Comparison of ENCODE assay signal across 8 cellular contexts in the genomic region with DNA sequence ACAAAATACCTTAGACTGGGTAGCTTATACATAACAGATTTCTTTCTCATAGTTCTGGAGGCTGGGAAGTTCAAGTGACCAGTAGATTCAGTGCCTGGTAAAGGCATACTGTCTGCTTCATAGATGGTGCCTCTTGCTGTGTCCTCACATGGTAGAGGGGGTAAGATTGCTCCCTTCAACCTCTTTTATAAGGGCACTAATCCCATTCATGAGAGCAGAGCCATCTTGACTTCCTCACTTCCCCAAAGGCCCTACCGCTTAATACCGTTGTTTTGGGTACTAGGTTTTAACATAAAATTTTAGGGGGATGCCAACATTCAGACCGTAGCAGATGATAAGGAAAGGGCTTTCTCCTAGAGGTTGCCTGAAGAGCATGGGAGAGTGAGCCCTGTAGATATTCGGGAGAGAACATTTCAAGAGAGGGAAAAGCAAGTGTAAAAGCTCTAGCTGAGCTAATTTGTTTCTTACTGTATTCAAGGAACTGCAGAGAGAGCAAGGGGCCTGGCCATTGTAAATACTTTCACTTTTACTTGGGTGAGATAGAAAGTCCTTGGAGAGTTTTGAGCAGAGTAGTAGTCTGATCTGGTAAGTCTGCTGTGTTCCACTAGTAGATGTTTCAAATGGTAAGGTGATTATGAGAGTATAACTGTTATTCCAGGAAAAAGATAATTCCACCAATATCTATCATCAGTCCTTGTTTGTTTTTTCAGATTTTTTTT. TPM values are rescaled to one million over a fixed set of nuclear protein-coding genes. Genes with fewer than 3 reads are reported as not detected.
DNase-seq lines count a peak whose midpoint lies in the region; ATAC-seq and TF ChIP-seq lines count a peak whose summit lies in the region.

No MANE protein-coding gene starts in this region.

- H3K27ac Mint-ChIP-seq in activated naive CD4-positive, alpha-beta T cell treated with anti-CD3 and anti-CD28 coated beads, Interleukin-2, amount 10 ng/mL, durations not matched to agents 7 days and 5 days: peak overlapping the region; percentile 81
- H3K27ac Mint-ChIP-seq in activated T-helper 1 cell treated with anti-CD3 and anti-CD28 coated beads, Interleukin-12 subunit alpha, Interleukin-12 subunit beta, Interleukin-2, Interleukin-4 antibody, amounts not matched to agents 30 ng/mL and 10 ng/mL and 1 ng/mL, durations not matched to agents 14 hours and 24 hours and 36 hours: peak overlapping the region; percentile 46
- H3K27ac Mint-ChIP-seq in osteocyte (ENCODE audit: unreplicated experiment): peak overlapping the region; percentile 92

- H3K27me3 Mint-ChIP-seq in activated naive CD4-positive, alpha-beta T cell treated with anti-CD3 and anti-CD28 coated beads, Interleukin-2, amount 10 ng/mL, durations not matched to agents 7 days and 5 days: no peaks in the 10 kb centered on the region
- no peaks in the 10 kb centered on the region for H3K27me3 Mint-ChIP-seq in activated T-helper 1 cell treated with anti-CD3 and anti-CD28 coated beads, Interleukin-12 subunit alpha, Interleukin-12 subunit beta, Interleukin-2, Interleukin-4 antibody, amounts not matched to agents 30 ng/mL and 10 ng/mL and 1 ng/mL, durations not matched to agents 14 hours and 24 hours and 36 hours (ENCODE audit: insufficient read depth)
- H3K27me3 Mint-ChIP-seq in osteocyte (ENCODE audit: unreplicated experiment): no peaks in the 10 kb centered on the region

- H3K36me3 Mint-ChIP-seq in activated naive CD4-positive, alpha-beta T cell treated with anti-CD3 and anti-CD28 coated beads, Interleukin-2, amount 10 ng/mL, durations not matched to agents 7 days and 5 days: peaks cover 9% of the 10 kb centered on the region
- peaks cover 2% of the 10 kb centered on the region for H3K36me3 Mint-ChIP-seq in activated T-helper 1 cell treated with anti-CD3 and anti-CD28 coated beads, Interleukin-12 subunit alpha, Interleukin-12 subunit beta, Interleukin-2, Interleukin-4 antibody, amounts not matched to agents 30 ng/mL and 10 ng/mL and 1 ng/mL, durations not matched to agents 14 hours and 24 hours and 36 hours (ENCODE audit: low read depth)
- no peaks in the 10 kb centered on the region for H3K36me3 Mint-ChIP-seq in osteocyte (ENCODE audit: unreplicated experiment)

- peak; percentile 22 for DNase-seq in activated naive CD4-positive, alpha-beta T cell treated with anti-CD3 and anti-CD28 coated beads, Interleukin-2, amount 10 ng/mL, durations not matched to agents 7 days and 5 days
- DNase-seq in activated naive CD4-positive, alpha-beta T cell treated with anti-CD3 and anti-CD28 coated beads, Interleukin-2, amount 50 U/mL, for 16 hours: no peak
- DNase-seq in activated T-helper 1 cell treated with anti-CD3 and anti-CD28 coated beads, Interleukin-12 subunit alpha, Interleukin-12 subunit beta, Interleukin-2, Interleukin-4 antibody, amounts not matched to agents 30 ng/mL and 10 ng/mL and 1 ng/mL, durations not matched to agents 14 hours and 24 hours and 36 hours (ENCODE audit: low spot score): no peak
- no peak for DNase-seq in osteocyte (ENCODE audit: extremely low spot score, unreplicated experiment)
- no peak for DNase-seq in midbrain (lab: John Stamatoyannopoulos, UW)
- no peak for DNase-seq in DMS79 (lab: John Stamatoyannopoulos, UW)
- no peak for DNase-seq in MG63

- no peak overlapping the region for H3K4me3 Mint-ChIP-seq in activated naive CD4-positive, alpha-beta T cell treated with anti-CD3 and anti-CD28 coated beads, Interleukin-2, amount 10 ng/mL, durations not matched to agents 7 days and 5 days
- no peak overlapping the region for H3K4me3 Mint-ChIP-seq in activated T-helper 1 cell treated with anti-CD3 and anti-CD28 coated beads, Interleukin-12 subunit alpha, Interleukin-12 subunit beta, Interleukin-2, Interleukin-4 antibody, amounts not matched to agents 30 ng/mL and 10 ng/mL and 1 ng/mL, durations not matched to agents 14 hours and 24 hours and 36 hours
- H3K4me3 Mint-ChIP-seq in osteocyte (ENCODE audit: unreplicated experiment): peak overlapping the region; percentile 56

- peaks cover 15% of the 10 kb centered on the region for H3K4me1 Mint-ChIP-seq in activated naive CD4-positive, alpha-beta T cell treated with anti-CD3 and anti-CD28 coated beads, Interleukin-2, amount 10 ng/mL, durations not matched to agents 7 days and 5 days
- peaks cover 13% of the 10 kb centered on the region for H3K4me1 Mint-ChIP-seq in activated T-helper 1 cell treated with anti-CD3 and anti-CD28 coated beads, Interleukin-12 subunit alpha, Interleukin-12 subunit beta, Interleukin-2, Interleukin-4 antibody, amounts not matched to agents 30 ng/mL and 10 ng/mL and 1 ng/mL, durations not matched to agents 14 hours and 24 hours and 36 hours (ENCODE audit: low read depth)
- H3K4me1 Mint-ChIP-seq in osteocyte (ENCODE audit: unreplicated experiment): peaks cover 58% of the 10 kb centered on the region

- CTCF ChIA-PET in activated naive CD4-positive, alpha-beta T cell treated with anti-CD3 and anti-CD28 coated beads, Interleukin-2, amount 10 ng/mL, durations not matched to agents 7 days and 5 days (lab: Charles Lee): interaction anchor here (1.0 kb wide), 1 partner anchor 16 kb away, joined by 3 read pairs; no protein-coding TSS in a partner anchor

- ATAC-seq in HG03060 (IDR thresholded peaks at IDR 0.05; ENCODE audit: low read depth, unreplicated experiment): peak; percentile 89

- peaks cover 5% of the 10 kb centered on the region; the same call in 1 of the 2 replicates for H3K36me3 ChIP-seq in MG63

- H3K9me3 ChIP-seq in MG63: no peaks in the 10 kb centered on the region; the same call in 1 of the 2 replicates

- H3K27me3 ChIP-seq in MG63: no peaks in the 10 kb centered on the region

- H3K4me3 ChIP-seq in MG63: no peak overlapping the region

- H3K9me3 Mint-ChIP-seq in activated naive CD4-positive, alpha-beta T cell treated with anti-CD3 and anti-CD28 coated beads, Interleukin-2, amount 10 ng/mL, durations not matched to agents 7 days and 5 days: no peaks in the 10 kb centered on the region
- no peaks in the 10 kb centered on the region for H3K9me3 Mint-ChIP-seq in activated T-helper 1 cell treated with anti-CD3 and anti-CD28 coated beads, Interleukin-12 subunit alpha, Interleukin-12 subunit beta, Interleukin-2, Interleukin-4 antibody, amounts not matched to agents 30 ng/mL and 10 ng/mL and 1 ng/mL, durations not matched to agents 14 hours and 24 hours and 36 hours
- H3K9me3 Mint-ChIP-seq in osteocyte (ENCODE audit: unreplicated experiment): no peaks in the 10 kb centered on the region

- intact Hi-C loops in activated T-helper 1 cell treated with anti-CD3 and anti-CD28 coated beads, Interleukin-12 subunit alpha, Interleukin-12 subunit beta, Interleukin-2, Interleukin-4 antibody, amounts not matched to agents 30 ng/mL and 10 ng/mL and 1 ng/mL, durations not matched to agents 14 hours and 24 hours and 36 hours (cut with micrococcal nuclease): no loop called here

- TF ChIP-seq CTCF in osteocyte (IDR thresholded peaks at IDR 0.05): no peak

RNA-seq across cellular contexts. Expression of a gene that starts 27.3 kb away (rescaled TPM):
- 13.1 and 13.7 TPM in 2 replicates for total RNA-seq in activated T-helper 1 cell treated with anti-CD3 and anti-CD28 coated beads, Interleukin-12 subunit alpha, Interleukin-12 subunit beta, Interleukin-2, Interleukin-4 antibody, amounts not matched to agents 30 ng/mL and 10 ng/mL and 1 ng/mL, durations not matched to agents 14 hours and 24 hours and 36 hours
- total RNA-seq in osteocyte: 45.5 and 48.0 TPM in 2 replicates
- total RNA-seq in MG63 (2014; rRNA removed; shearing (Covaris generic); ENCODE audit: low replicate concordance): 23.0 and 24.8 TPM in 2 replicates
